In the genomic region with DNA sequence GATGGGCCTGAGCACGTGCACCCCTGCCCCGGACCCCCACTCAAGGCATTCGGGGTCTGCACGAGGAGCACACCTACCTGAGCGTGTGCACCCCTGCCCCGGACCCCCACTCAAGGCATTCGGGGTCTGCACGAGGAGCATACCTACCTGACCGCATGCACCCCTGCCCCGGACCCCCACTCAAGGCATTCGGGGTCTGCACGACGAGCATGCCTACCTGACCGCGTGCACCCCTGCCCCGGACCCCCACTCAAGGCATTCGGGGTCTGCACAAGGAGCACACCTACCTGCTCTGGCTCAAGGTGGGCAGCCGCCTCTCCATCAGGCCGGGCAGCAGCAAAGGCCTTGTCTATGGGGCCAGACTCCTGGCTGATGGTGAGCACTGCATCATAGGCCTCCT, we compare ENCODE assay signal across 9 cellular contexts. TPM values are rescaled to one million over a fixed set of nuclear protein-coding genes. Genes with fewer than 3 reads are reported as not detected.
"Had no signal": no experiment of that assay in that cellular context is flagged by ENCODE, and none has a peak within 500 bp of the region (broad histone marks: within the 10 kb centered on the region; RNA-seq: fewer than 3 reads in every experiment).

No MANE protein-coding gene starts in this region.

- ATAC-seq: HCT116, K562 had no signal

- DNase-seq: GM23248, GOT3, HFFc6, IMR-90, KG1 had no signal

- H3K4me3 ChIP-seq: GM23248, HAP-1, K562 had no signal

- H3K36me3 ChIP-seq: HAP-1 had no signal

- H3K9me3 ChIP-seq: HAP-1 had no signal

- H3K4me1 ChIP-seq: HAP-1 had no signal

- H3K27ac ChIP-seq: GM23248 had no signal

RNA-seq across cellular contexts. Expression of gene LRRC32, which starts 48.7 kb away (rescaled TPM):
- total RNA-seq: HT-29 had no signal
